Comparison of ENCODE assay signal across 8 cellular contexts in genomic region chr11:118922745-118923627, GRCh38. TPM values are rescaled to one million over a fixed set of nuclear protein-coding genes. Genes with fewer than 3 reads are reported as not detected.
DNase-seq lines count a peak whose midpoint lies in the region; ATAC-seq and TF ChIP-seq lines count a peak whose summit lies in the region.

No MANE protein-coding gene starts in this region.

- peak overlapping the region; percentile 73 for H3K27ac Mint-ChIP-seq in activated CD4-positive, alpha-beta T cell treated with anti-CD3 and anti-CD28 coated beads, Interleukin-2, amount 10 ng/mL, durations not matched to agents 24 days and 14 days
- peak overlapping the region; percentile 90 for H3K27ac Mint-ChIP-seq in MCF 10A (ENCODE audit: low read depth, unreplicated experiment)

- POLR2A ChIA-PET in MCF 10A (lab: Yijun Ruan, JAX), result interaction anchor here (0.6 to 2.1 kb wide), 6 partner anchors 28 to 1867 kb away, joined by 3 to 8 read pairs (median 4); partner anchors contain the start of genes CENATAC, RPS25 and TRAPPC4

- H3K4me1 ChIP-seq in thyroid gland, result peaks cover 69 to 75% of the 10 kb centered on the region in 2 donors

- H3K4me3 ChIP-seq in lower leg skin (ENCODE audit: low read depth, poor library complexity, severe bottlenecking), result peak overlapping the region; percentile 89
- H3K4me3 ChIP-seq in thyroid gland (replicated peaks in 1 of 3), result peak overlapping the region in 2 of 3 donors; percentile 71 to 92

- no TSS peak for BruUV-seq in MCF 10A (replicated peaks; lab: Mats Ljungman, UMichigan)

- WGBS in lower leg skin, 2 donors, result 13 to 36% methylated on average over 9 of the region's 9 CpGs
- 30 to 34% methylated on average over 5 to 6 of the region's 9 CpGs for WGBS in thyroid gland, 2 donors

- ATAC-seq in HG03460 (IDR thresholded peaks at IDR 0.05; ENCODE audit: unreplicated experiment) (no peak), HG02678 (IDR thresholded peaks at IDR 0.05; ENCODE audit: unreplicated experiment) (no peak)

- intact Hi-C loops in activated CD4-positive, alpha-beta T cell treated with anti-CD3 and anti-CD28 coated beads, Interleukin-2, amount 10 ng/mL, durations not matched to agents 24 days and 14 days (cut with micrococcal nuclease), result loop anchor here (1.0 kb wide), 1 partner anchor 8 kb away; no protein-coding TSS in a partner anchor
- intact Hi-C loops in MCF 10A (cut with micrococcal nuclease) (no loop called here), lower leg skin (cut with DNase I; ENCODE audit: low total_unique reads) (no loop called here), thyroid gland (cut with DNase I) (loop anchor here (2.0 kb wide), 1 partner anchor 14 kb away; no protein-coding TSS in a partner anchor)

- peak overlapping the region; percentile 97 to 99 (median 97) for H3K27ac ChIP-seq in thyroid gland

- TF ChIP-seq CTCF in MCF 10A (IDR thresholded peaks at IDR 0.05; ENCODE audit: unreplicated experiment) (no peak), lower leg skin (IDR thresholded peaks at IDR 0.05) (no peak), thyroid gland (IDR thresholded peaks at IDR 0.05) (no peak)

- H3K36me3 ChIP-seq in thyroid gland, result no peaks in the 10 kb centered on the region

- CTCF ChIA-PET in MCF 10A (lab: Yijun Ruan, JAX), result interaction anchor here (0.5 to 3.3 kb wide), 5 partner anchors 17 to 234 kb away, joined by 3 to 16 read pairs (median 3); no protein-coding TSS in a partner anchor

- H3K27me3 ChIP-seq in thyroid gland, result no peaks in the 10 kb centered on the region

- H3K4me3 Mint-ChIP-seq in activated CD4-positive, alpha-beta T cell treated with anti-CD3 and anti-CD28 coated beads, Interleukin-2, amount 10 ng/mL, durations not matched to agents 24 days and 14 days, result peak overlapping the region; percentile 91
- H3K4me3 Mint-ChIP-seq in MCF 10A (ENCODE audit: unreplicated experiment), result peak overlapping the region; percentile 92

- H3K9me3 Mint-ChIP-seq in activated CD4-positive, alpha-beta T cell treated with anti-CD3 and anti-CD28 coated beads, Interleukin-2, amount 10 ng/mL, durations not matched to agents 24 days and 14 days, result no peaks in the 10 kb centered on the region
- H3K9me3 Mint-ChIP-seq in MCF 10A (ENCODE audit: unreplicated experiment), result no peaks in the 10 kb centered on the region

- H3K27me3 Mint-ChIP-seq in activated CD4-positive, alpha-beta T cell treated with anti-CD3 and anti-CD28 coated beads, Interleukin-2, amount 10 ng/mL, durations not matched to agents 24 days and 14 days, result no peaks in the 10 kb centered on the region
- no peaks in the 10 kb centered on the region for H3K27me3 Mint-ChIP-seq in MCF 10A (ENCODE audit: insufficient read depth, unreplicated experiment)

- no peaks in the 10 kb centered on the region for H3K9me3 ChIP-seq in thyroid gland

- DNase-seq in activated CD4-positive, alpha-beta T cell treated with anti-CD3 and anti-CD28 coated beads, Interleukin-2, amount 10 ng/mL, durations not matched to agents 24 days and 14 days, result peak; percentile 60
- no peak for DNase-seq in activated CD4-positive, alpha-beta T cell treated with anti-CD3 and anti-CD28 coated beads for 48 hours
- DNase-seq in MCF 10A (ENCODE audit: unreplicated experiment) (peak; percentile 28), lower leg skin (ENCODE audit: low spot score in 2 of 2) (no peak), thyroid gland (no peak), SHP77 (lab: John Stamatoyannopoulos, UW) (no peak)

- H3K4me1 Mint-ChIP-seq in activated CD4-positive, alpha-beta T cell treated with anti-CD3 and anti-CD28 coated beads, Interleukin-2, amount 10 ng/mL, durations not matched to agents 24 days and 14 days, result peaks cover 70% of the 10 kb centered on the region
- H3K4me1 Mint-ChIP-seq in MCF 10A (ENCODE audit: insufficient read depth, unreplicated experiment), result peaks cover 41% of the 10 kb centered on the region

- peaks cover 7% of the 10 kb centered on the region for H3K36me3 Mint-ChIP-seq in activated CD4-positive, alpha-beta T cell treated with anti-CD3 and anti-CD28 coated beads, Interleukin-2, amount 10 ng/mL, durations not matched to agents 24 days and 14 days (ENCODE audit: low read depth)
- H3K36me3 Mint-ChIP-seq in MCF 10A (ENCODE audit: insufficient read depth, unreplicated experiment), result peaks cover 9% of the 10 kb centered on the region

- no peak for TF ChIP-seq POLR2A in lower leg skin (IDR thresholded peaks at IDR 0.05)
- TF ChIP-seq POLR2A in thyroid gland (IDR thresholded peaks at IDR 0.05), result no peak

RNA-seq across cellular contexts. Expression of gene BCL9L, which starts 2.7 kb away (rescaled TPM):
- total RNA-seq in activated CD4-positive, alpha-beta T cell treated with anti-CD3 and anti-CD28 coated beads, Interleukin-2, amount 10 ng/mL, durations not matched to agents 24 days and 14 days, result 25.1 and 28.5 TPM in 2 replicates
- total RNA-seq in MCF 10A (2022), result 91.6 and 121 TPM in 2 replicates
- total RNA-seq in lower leg skin, result 10 to 100 TPM; 34.5 to 59.4 (median 45.8) TPM
- total RNA-seq in thyroid gland, result 10 to 100 TPM; 13.2 to 26.2 (median 19.4) TPM

RNA-seq across cellular contexts. Expression of gene UPK2, which starts 33.1 kb away (rescaled TPM):
- total RNA-seq in activated CD4-positive, alpha-beta T cell treated with anti-CD3 and anti-CD28 coated beads, Interleukin-2, amount 10 ng/mL, durations not matched to agents 24 days and 14 days, result not detected in 2 replicates
- total RNA-seq in MCF 10A (2022), result not detected in 2 replicates
- not detected for total RNA-seq in lower leg skin
- total RNA-seq in thyroid gland, result not detected

RNA-seq across cellular contexts. Expression of gene CXCR5, which starts 39.3 kb away (rescaled TPM):
- total RNA-seq in activated CD4-positive, alpha-beta T cell treated with anti-CD3 and anti-CD28 coated beads, Interleukin-2, amount 10 ng/mL, durations not matched to agents 24 days and 14 days, result 6.1 and 6.4 TPM in 2 replicates
- not detected in 2 replicates for total RNA-seq in MCF 10A (2022)
- not detected for total RNA-seq in lower leg skin
- not detected for total RNA-seq in thyroid gland

RNA-seq across cellular contexts. Expression of gene FOXR1, which starts 48.6 kb away (rescaled TPM):
- not detected in 2 replicates for total RNA-seq in activated CD4-positive, alpha-beta T cell treated with anti-CD3 and anti-CD28 coated beads, Interleukin-2, amount 10 ng/mL, durations not matched to agents 24 days and 14 days
- total RNA-seq in MCF 10A (2022) (not detected in 2 replicates), lower leg skin (not detected), thyroid gland (not detected)

Comparison
In these comparisons a context has a peak if more than half of its experiments do, and no peak if none do; other contexts are left out.
1. DNase-seq: peak in activated CD4-positive, alpha-beta T cell treated with anti-CD3 and anti-CD28 coated beads, Interleukin-2, amount 10 ng/mL, durations not matched to agents 24 days and 14 days (single experiment) and MCF 10A (single experiment); none in activated CD4-positive, alpha-beta T cell treated with anti-CD3 and anti-CD28 coated beads for 48 hours (single experiment), lower leg skin (0 of 2), thyroid gland (0 of 2) and SHP77 (0 of 2).
2. intact Hi-C loops: an anchor here in activated CD4-positive, alpha-beta T cell treated with anti-CD3 and anti-CD28 coated beads, Interleukin-2, amount 10 ng/mL, durations not matched to agents 24 days and 14 days (1.0 kb wide) and thyroid gland (2.0 kb wide); none called in MCF 10A and lower leg skin.